ENCODE assay signal across 1 cellular context in the genomic region with DNA sequence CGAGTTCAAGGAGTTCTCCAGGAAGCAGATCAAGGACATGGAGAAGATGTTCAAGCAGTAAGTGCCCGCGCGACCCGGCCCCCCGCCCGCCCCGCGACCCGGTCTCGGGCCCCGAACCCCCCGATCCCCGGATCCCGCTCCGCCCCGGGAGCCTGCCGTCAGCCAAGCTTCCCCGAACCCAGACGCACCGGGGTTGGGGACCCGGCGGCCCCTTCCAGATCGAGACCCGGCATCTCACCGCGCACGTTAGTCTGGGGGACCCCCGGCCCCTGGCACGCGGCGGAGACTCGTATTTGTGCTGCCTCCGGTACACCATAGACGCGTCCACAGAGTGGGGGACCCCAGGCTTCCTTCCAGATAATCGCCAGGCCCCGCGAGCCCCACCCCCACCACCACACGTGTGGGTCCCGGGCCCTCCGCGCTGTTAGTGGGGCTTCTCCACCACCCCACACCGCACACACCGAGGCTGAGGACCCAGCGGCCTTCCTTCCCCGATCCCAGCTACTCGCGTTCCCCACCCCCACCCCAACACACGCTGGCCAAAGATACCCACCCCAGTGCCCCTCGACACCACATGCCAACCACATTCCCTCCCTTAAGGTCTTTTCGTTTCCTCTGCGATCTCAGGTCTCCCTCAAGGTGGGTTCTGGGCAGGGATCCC.
A peak's percentile ranks its signal among the peaks of the same experiment; 100 is the strongest.
TF ChIP-seq lines count a peak whose summit lies in the region.

No MANE protein-coding gene starts in this region.

TF ChIP-seq in GM12878, 131 proteins besides CTCF, POLR2A, EP300 and RAD21:
- TF ChIP-seq RUNX3 (IDR thresholded peaks at IDR 0.05; ENCODE audit: low read length) = 0 out of 2 replicates have a peak, but pooled peaks have one; percentile 10
- TF ChIP-seq BHLHE40 (IDR thresholded peaks at IDR 0.05; ENCODE audit: borderline replicate concordance in 1 of 2, low read depth in 2 of 2, low read length in 1 of 2) = peak in 1 of 2 experiments; percentile 49; a peak in 2 of 4 replicates
- TF ChIP-seq SPI1 (IDR thresholded peaks at IDR 0.05; ENCODE audit: borderline replicate concordance, insufficient read depth, low read depth, low read length) = peak; percentile 27; the same call in 1 of the 2 replicates
- TF ChIP-seq JUNB (IDR thresholded peaks at IDR 0.05) = no peak
- TF ChIP-seq, protein P1, sequence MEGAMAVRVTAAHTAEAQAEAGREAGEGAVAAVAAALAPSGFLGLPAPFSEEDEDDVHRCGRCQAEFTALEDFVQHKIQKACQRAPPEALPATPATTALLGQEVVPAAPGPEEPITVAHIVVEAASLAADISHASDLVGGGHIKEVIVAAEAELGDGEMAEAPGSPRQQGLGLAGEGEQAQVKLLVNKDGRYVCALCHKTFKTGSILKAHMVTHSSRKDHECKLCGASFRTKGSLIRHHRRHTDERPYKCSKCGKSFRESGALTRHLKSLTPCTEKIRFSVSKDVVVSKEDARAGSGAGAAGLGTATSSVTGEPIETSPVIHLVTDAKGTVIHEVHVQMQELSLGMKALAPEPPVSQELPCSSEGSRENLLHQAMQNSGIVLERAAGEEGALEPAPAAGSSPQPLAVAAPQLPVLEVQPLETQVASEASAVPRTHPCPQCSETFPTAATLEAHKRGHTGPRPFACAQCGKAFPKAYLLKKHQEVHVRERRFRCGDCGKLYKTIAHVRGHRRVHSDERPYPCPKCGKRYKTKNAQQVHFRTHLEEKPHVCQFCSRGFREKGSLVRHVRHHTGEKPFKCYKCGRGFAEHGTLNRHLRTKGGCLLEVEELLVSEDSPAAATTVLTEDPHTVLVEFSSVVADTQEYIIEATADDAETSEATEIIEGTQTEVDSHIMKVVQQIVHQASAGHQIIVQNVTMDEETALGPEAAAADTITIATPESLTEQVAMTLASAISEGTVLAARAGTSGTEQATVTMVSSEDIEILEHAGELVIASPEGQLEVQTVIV (IDR thresholded peaks at IDR 0.05; ENCODE audit: borderline replicate concordance, partially characterized antibody) = no peak
- no peak for TF ChIP-seq NFYA (IDR thresholded peaks at IDR 0.05; ENCODE audit: borderline replicate concordance, low read depth, low read length)
- TF ChIP-seq RELA (IDR thresholded peaks at IDR 0.05; ENCODE audit: borderline replicate concordance, partially characterized antibody) = no peak
